Comparison of ENCODE assay signal across 21 cellular contexts in the genomic region with DNA sequence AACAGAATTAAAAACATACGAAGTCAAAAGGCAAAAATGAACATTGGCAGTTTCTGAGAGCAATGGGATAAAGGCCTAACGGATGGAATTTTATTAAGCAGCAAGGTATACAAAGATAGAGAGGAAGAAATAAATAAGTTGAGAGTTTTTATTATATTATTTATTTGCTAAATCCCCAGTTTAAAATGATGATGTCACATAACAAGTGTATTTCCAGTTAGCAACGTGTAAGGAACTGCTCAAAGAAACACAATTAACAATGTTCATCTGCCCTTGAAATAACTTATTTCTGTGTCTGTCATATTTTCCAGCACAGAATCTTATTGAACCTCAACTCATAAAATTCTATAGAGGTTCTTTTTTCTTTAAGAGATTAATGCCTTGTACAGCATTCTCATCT.
A peak's percentile ranks its signal among the peaks of the same experiment; 100 is the strongest.
DNase-seq lines count a peak whose midpoint lies in the region; ATAC-seq, FAIRE-seq and TF ChIP-seq lines count a peak whose summit lies in the region.
"Had no signal": no experiment of that assay in that cellular context is flagged by ENCODE, and none has a peak within 500 bp of the region (broad histone marks: within the 10 kb centered on the region; RNA-seq: fewer than 3 reads in every experiment).

No MANE protein-coding gene starts in this region.

- H2BK15ac ChIP-seq in neuronal stem cell (ENCODE audit: low read length): no peak overlapping the region

- no peak overlapping the region for H2BK12ac ChIP-seq in neuronal stem cell (ENCODE audit: low read length)

- 0 out of 2 replicates have a peak, but pooled peaks cover 4% of the 10 kb centered on the region for H3K9me3 ChIP-seq in Panc1 (ENCODE audit: control insufficient read depth, insufficient read depth, low read depth, low read length)
- peaks cover 0 to 8% of the 10 kb centered on the region in 2 donors for H3K9me3 ChIP-seq in neuronal stem cell (replicated peaks in 1 of 2; ENCODE audit: control insufficient read depth in 2 of 2, insufficient read depth in 1 of 2, low read depth in 1 of 2, low read length in 2 of 2)
- H3K9me3 ChIP-seq in lower lobe of right lung: no peaks in the 10 kb centered on the region

- H3K4me1 Mint-ChIP-seq in nephron: peaks cover 14% of the 10 kb centered on the region
- H3K4me1 Mint-ChIP-seq: CD4-positive, CD25-positive, alpha-beta regulatory T cell; H9 had no signal

- in situ Hi-C loops in Panc1 (cut with HindIII; ENCODE audit: low pct_unique_long_range_greater_than_20kb, low sequenced_read_pairs): no loop called here

- no peak for TF ChIP-seq POLR2A in H54 (IDR thresholded peaks at IDR 0.05; ENCODE audit: low read depth, low read length)

- peak; percentile 62 for FAIRE-seq in H54 (lab: Jason Lieb, UNC)
- FAIRE-seq: A549, GM12892, GM19239, H1 had no signal

- WGBS in neuronal stem cell (ENCODE audit: extremely low coverage in 2 of 2, insufficient read length in 2 of 2, insufficient replicate concordance in 1 of 2), 2 donors: 100% methylated on average over 1 of the region's 3 CpGs; no CpG with 5 or more reads in 1 of the 2 donors

- no peaks in the 10 kb centered on the region for H3K27me3 Mint-ChIP-seq in nephron (ENCODE audit: low read depth)
- H3K27me3 Mint-ChIP-seq: CD4-positive, CD25-positive, alpha-beta regulatory T cell had no signal

- H2BK5ac ChIP-seq in neuronal stem cell (ENCODE audit: low read length): no peak overlapping the region

- no peaks in the 10 kb centered on the region for H3K79me1 ChIP-seq in neuronal stem cell (ENCODE audit: low read depth, low read length)

- CTCF ChIA-PET in Panc1 (lab: Charles Lee): no interaction called here

- H3K9me3 Mint-ChIP-seq in nephron: peaks cover 8% of the 10 kb centered on the region

- no peak overlapping the region for H3K9ac ChIP-seq in neuronal stem cell (ENCODE audit: low read depth, low read length, poor library complexity)
- H3K9ac ChIP-seq: GM23248 had no signal

- H4K8ac ChIP-seq in neuronal stem cell (ENCODE audit: low read depth, low read length): no peak overlapping the region

- no peak overlapping the region for H2BK120ac ChIP-seq in neuronal stem cell (ENCODE audit: low read depth, low read length)

- no peaks in the 10 kb centered on the region for H3K36me3 ChIP-seq in Panc1 (ENCODE audit: control insufficient read depth, insufficient read depth, low read length)
- H3K36me3 ChIP-seq in neuronal stem cell (replicated peaks in 1 of 2; ENCODE audit: control insufficient read depth in 2 of 2, insufficient read depth in 2 of 2, low read length in 2 of 2): no peaks in the 10 kb centered on the region
- no peaks in the 10 kb centered on the region for H3K36me3 ChIP-seq in lower lobe of right lung

- no peaks in the 10 kb centered on the region for H3K27me3 ChIP-seq in Panc1 (ENCODE audit: control insufficient read depth, insufficient read depth, low read length)
- H3K27me3 ChIP-seq in neuronal stem cell (ENCODE audit: control insufficient read depth in 3 of 3, insufficient read depth in 3 of 3, low read depth in 1 of 3, low read length in 3 of 3): no peaks in the 10 kb centered on the region
- H3K27me3 ChIP-seq in lower lobe of right lung (ENCODE audit: low read depth): no peaks in the 10 kb centered on the region

- no peak overlapping the region for H3K4me3 ChIP-seq in Panc1 (ENCODE audit: low read depth in 2 of 2, low read length in 2 of 2)
- H3K4me3 ChIP-seq in neuronal stem cell (ENCODE audit: low read length in 2 of 2): no peak overlapping the region
- H3K4me3 ChIP-seq in lower lobe of right lung: no peak overlapping the region
- H3K4me3 ChIP-seq: A549, GM23248 had no signal

- H3K4me3 Mint-ChIP-seq in nephron: no peak overlapping the region
- H3K4me3 Mint-ChIP-seq: CD4-positive, CD25-positive, alpha-beta regulatory T cell; CD8-positive, alpha-beta T cell; H9; HFFc6 had no signal

- no peak overlapping the region for H3K4me2 ChIP-seq in neuronal stem cell (ENCODE audit: insufficient read depth, low read length, poor library complexity, severe bottlenecking)
- H3K4me2 ChIP-seq: A549 had no signal

- intact Hi-C loops in Panc1 (cut with micrococcal nuclease; ENCODE audit: unreplicated experiment) (no loop called here), lower lobe of right lung (cut with DNase I) (no loop called here)

- H3K14ac ChIP-seq in neuronal stem cell (ENCODE audit: low read length): no peak overlapping the region

- peaks cover 20% of the 10 kb centered on the region for H3K4me1 ChIP-seq in Panc1 (ENCODE audit: control insufficient read depth, insufficient read depth, low read length)
- H3K4me1 ChIP-seq in neuronal stem cell (ENCODE audit: control insufficient read depth in 2 of 2, insufficient read depth in 1 of 2, low read depth in 1 of 2, low read length in 2 of 2): no peaks in the 10 kb centered on the region
- no peaks in the 10 kb centered on the region for H3K4me1 ChIP-seq in lower lobe of right lung

- ATAC-seq in Panc1 (no peak), HG02610 (IDR thresholded peaks at IDR 0.05; ENCODE audit: unreplicated experiment) (no peak), lower lobe of right lung (no peak)
- ATAC-seq: A549; CD8-positive, alpha-beta T cell had no signal

- H3K36me3 Mint-ChIP-seq in nephron (ENCODE audit: low read depth): peaks cover 3% of the 10 kb centered on the region
- H3K36me3 Mint-ChIP-seq: CD4-positive, CD25-positive, alpha-beta regulatory T cell; CD8-positive, alpha-beta T cell had no signal

- no TSS peak for BruUV-seq in Panc1 (replicated peaks; lab: Mats Ljungman, UMichigan)

- no peak overlapping the region for H4K91ac ChIP-seq in neuronal stem cell (ENCODE audit: low read depth, low read length, poor library complexity)

- peak overlapping the region; percentile 58 for H2AFZ ChIP-seq in neuronal stem cell (ENCODE audit: low read length)
- H2AFZ ChIP-seq: GM23248 had no signal

- POLR2A ChIA-PET in Panc1 (lab: Charles Lee): interaction anchor here (1.2 kb wide), 1 partner anchor 8 kb away, joined by 3 read pairs; no protein-coding TSS in a partner anchor

- DNase-seq in H54 (ENCODE audit: insufficient read length, low spot score) (no peak), Panc1 (ENCODE audit: low read depth, low spot score) (no peak), neuronal stem cell (ENCODE audit: low spot score) (no peak), lower lobe of right lung (no peak), NOMO-1 treated with dmso at 0.1 percent for 144 hours (lab: John Stamatoyannopoulos, UW; ENCODE audit: unreplicated experiment) (no peak)
- DNase-seq: 8988T; Caco-2; CD4-positive, CD25-positive, alpha-beta regulatory T cell; CD8-positive, alpha-beta T cell; DMS153; DND-41; GM23248; H9; HFFc6 had no signal

- H3K18ac ChIP-seq in neuronal stem cell (ENCODE audit: low read length): no peak overlapping the region

- TF ChIP-seq CTCF in Panc1 (IDR thresholded peaks at IDR 0.05) (no peak), nephron (IDR thresholded peaks at IDR 0.05; ENCODE audit: unreplicated experiment in 3 of 3) (no peak), lower lobe of right lung (IDR thresholded peaks at IDR 0.05) (no peak)

- H3K27ac ChIP-seq in Panc1 (ENCODE audit: low read length) (peak overlapping the region; percentile 3; the same call in 1 of the 2 replicates), neuronal stem cell (replicated peaks; ENCODE audit: low read length) (no peak overlapping the region), lower lobe of right lung (no peak overlapping the region)
- H3K27ac ChIP-seq: A549, C4-2B, GM23248 had no signal

- no peak overlapping the region for H3K4ac ChIP-seq in neuronal stem cell (ENCODE audit: low read length)

- H3K23ac ChIP-seq in neuronal stem cell (ENCODE audit: low read depth, low read length, poor library complexity): no peak overlapping the region

- peak overlapping the region in 2 of 3 experiments; percentile 48 to 69 for H3K27ac Mint-ChIP-seq in nephron
- H3K27ac Mint-ChIP-seq: CD4-positive, CD25-positive, alpha-beta regulatory T cell; CD8-positive, alpha-beta T cell; HFFc6 had no signal

- H2AK5ac ChIP-seq in neuronal stem cell (ENCODE audit: low read depth, low read length): no peak overlapping the region
